ENCODE assay signal across 1 cellular context in genomic region chr22:50244420-50245213, GRCh38.
TF ChIP-seq lines count a peak whose summit lies in the region.

TSS of gene TUBGCP6 (minus strand) at chr22:50245023. CDS start at chr22:50244459, 564 bp downstream.

TF ChIP-seq in K562, 482 proteins besides CTCF, POLR2A, EP300 and RAD21 (continued from another document and continues in another):
- TF ChIP-seq VEZF1 (CRISPR knock-in tag; IDR thresholded peaks at IDR 0.05) = peak; percentile 61
- no peak for TF ChIP-seq NFXL1 (CRISPR knock-in tag; IDR thresholded peaks at IDR 0.05)
- TF ChIP-seq ZNF436 (CRISPR knock-in tag; IDR thresholded peaks at IDR 0.05) = no peak
- TF ChIP-seq SREBF1 (IDR thresholded peaks at IDR 0.05; ENCODE audit: borderline replicate concordance, low read depth, low read length) = no peak
- TF ChIP-seq ZNF165 (CRISPR knock-in tag; IDR thresholded peaks at IDR 0.05; ENCODE audit: borderline replicate concordance) = no peak
- TF ChIP-seq RBFOX2 (IDR thresholded peaks at IDR 0.05; ENCODE audit: low read depth, low read length) = peak; percentile 86
- TF ChIP-seq U2AF2 (optimal IDR thresholded peaks at IDR 0.05; ENCODE audit: low read depth, low read length) = no peak
- peak; percentile 16 for TF ChIP-seq SP2 (IDR thresholded peaks at IDR 0.05; ENCODE audit: extremely low read depth, low read depth, low read length, poor library complexity, severe bottlenecking)
- no peak for TF ChIP-seq ZBTB17 (CRISPR knock-in tag; IDR thresholded peaks at IDR 0.05)
- no peak for TF ChIP-seq CBX3 (IDR thresholded peaks at IDR 0.05; ENCODE audit: borderline replicate concordance in 1 of 2, low read length in 2 of 2)
- no peak for TF ChIP-seq ZNF318 (IDR thresholded peaks at IDR 0.05; ENCODE audit: borderline replicate concordance in 1 of 2, low read depth in 1 of 2)
- no peak for TF ChIP-seq ZNF518B (CRISPR knock-in tag; IDR thresholded peaks at IDR 0.05)
- TF ChIP-seq TFAP4 (CRISPR knock-in tag; IDR thresholded peaks at IDR 0.05; ENCODE audit: borderline replicate concordance) = peak; percentile 66; the same call in 1 of the 2 replicates
- no peak for TF ChIP-seq TSC22D4 (tag; IDR thresholded peaks at IDR 0.05)
- peak; percentile 41; the same call in 1 of the 2 replicates for TF ChIP-seq ZBTB2 (IDR thresholded peaks at IDR 0.05)
- no peak for TF ChIP-seq PREB (CRISPR knock-in tag; IDR thresholded peaks at IDR 0.05)
- TF ChIP-seq ZC3H4 (CRISPR knock-in tag; IDR thresholded peaks at IDR 0.05; ENCODE audit: borderline replicate concordance) = no peak
- peak; percentile 17 for TF ChIP-seq TCF3 (CRISPR knock-in tag; IDR thresholded peaks at IDR 0.05)
- TF ChIP-seq MNT (conservative IDR thresholded peaks at IDR 0.05) = peak; percentile 92 to 96
- no peak for TF ChIP-seq CBX2 (IDR thresholded peaks at IDR 0.05; ENCODE audit: insufficient read depth, low read length, poor library complexity, severe bottlenecking)
- 0 out of 2 replicates have a peak, but pooled peaks have one; percentile 29 for TF ChIP-seq TOE1 (IDR thresholded peaks at IDR 0.05; ENCODE audit: borderline replicate concordance)
- TF ChIP-seq TOE1 (CRISPR knock-in tag; IDR thresholded peaks at IDR 0.05; ENCODE audit: borderline replicate concordance, low read depth) = no peak
- TF ChIP-seq E2F1 (CRISPR knock-in tag; IDR thresholded peaks at IDR 0.05) = no peak
- no peak for TF ChIP-seq ZNF239 (CRISPR knock-in tag; IDR thresholded peaks at IDR 0.05)
- TF ChIP-seq STAG1 (CRISPR knock-in tag; IDR thresholded peaks at IDR 0.05; ENCODE audit: borderline replicate concordance) = no peak
- TF ChIP-seq THRA (IDR thresholded peaks at IDR 0.05) = no peak
- TF ChIP-seq TBP (optimal IDR thresholded peaks at IDR 0.05; ENCODE audit: low read depth, low read length) = peak; percentile 60
- no peak for TF ChIP-seq ZNF263 (CRISPR knock-in tag; IDR thresholded peaks at IDR 0.05; ENCODE audit: borderline replicate concordance)
- TF ChIP-seq ETS1 (conservative IDR thresholded peaks at IDR 0.05; ENCODE audit: control insufficient read depth, low read depth, low read length) = 0 out of 2 replicates have a peak, but pooled peaks have one; percentile 47
- TF ChIP-seq SETDB1 (IDR thresholded peaks at IDR 0.05; ENCODE audit: low read length) = no peak
- no peak for TF ChIP-seq PYGO2 (tag; IDR thresholded peaks at IDR 0.05)
- peak; percentile 64 for TF ChIP-seq TAF1 (IDR thresholded peaks at IDR 0.05; ENCODE audit: control insufficient read depth, extremely low read depth, insufficient read depth, low read length, severe bottlenecking)
- no peak for TF ChIP-seq STAT5B (CRISPR knock-in tag; IDR thresholded peaks at IDR 0.05)
- no peak for TF ChIP-seq ZC3H8 (IDR thresholded peaks at IDR 0.05)
- TF ChIP-seq ZNF764 (CRISPR knock-in tag; IDR thresholded peaks at IDR 0.05; ENCODE audit: low read depth) = no peak
- no peak for TF ChIP-seq ZNF347 (CRISPR knock-in tag; IDR thresholded peaks at IDR 0.05; ENCODE audit: low read depth)
- TF ChIP-seq GTF2E2 (tag; IDR thresholded peaks at IDR 0.05) = no peak
